ENCODE assay signal across 29 cellular contexts in genomic region chrX:134568617-134569016, GRCh38.
"Had no signal": no experiment of that assay in that cellular context is flagged by ENCODE, and none has a peak within 500 bp of the region (broad histone marks: within the 10 kb centered on the region; RNA-seq: fewer than 3 reads in every experiment).

No MANE protein-coding gene starts in this region.

- H3K4me3 Mint-ChIP-seq: activated B cell treated with CpG ODN at 0.5 μM for 24 hours; activated CD4-positive, alpha-beta memory T cell treated with anti-CD3 and anti-CD28 coated beads for 36 hours; activated CD4-positive, alpha-beta T cell treated with anti-CD3 and anti-CD28 coated beads, Interleukin-2, amount 10 ng/mL, durations not matched to agents 24 days and 14 days; activated naive CD4-positive, alpha-beta T cell treated with anti-CD3 and anti-CD28 coated beads for 36 hours; activated naive CD8-positive, alpha-beta T cell; activated T-helper 17 cell treated with anti-CD3 and anti-CD28 coated beads, Interleukin-2, amount 50 U/mL, for 72 hours; T-cell had no signal

- H3K27ac Mint-ChIP-seq: activated B cell treated with CpG ODN at 0.5 μM for 24 hours; activated CD4-positive, alpha-beta memory T cell treated with anti-CD3 and anti-CD28 coated beads for 36 hours; activated CD4-positive, alpha-beta T cell treated with anti-CD3 and anti-CD28 coated beads, Interleukin-2, amount 10 ng/mL, durations not matched to agents 24 days and 14 days; activated naive CD4-positive, alpha-beta T cell treated with anti-CD3 and anti-CD28 coated beads for 36 hours; activated naive CD8-positive, alpha-beta T cell; activated T-helper 17 cell treated with anti-CD3 and anti-CD28 coated beads, Interleukin-2, amount 50 U/mL, for 72 hours; T-cell had no signal

- H3K27ac ChIP-seq: brain microvascular endothelial cell, cardiac muscle cell, SK-N-MC had no signal

- H3K36me3 Mint-ChIP-seq: activated CD4-positive, alpha-beta memory T cell treated with anti-CD3 and anti-CD28 coated beads for 36 hours; activated naive CD8-positive, alpha-beta T cell; T-cell had no signal

- H3K36me3 ChIP-seq: brain microvascular endothelial cell, cardiac muscle cell had no signal

- H3K4me3 ChIP-seq: cardiac muscle cell, SK-N-MC had no signal

- DNase-seq: activated B cell treated with CpG ODN at 0.5 μM for 24 hours; activated CD4-positive, alpha-beta memory T cell treated with anti-CD3 and anti-CD28 coated beads for 36 hours; activated CD4-positive, alpha-beta T cell treated with anti-CD3 and anti-CD28 coated beads for 1 hour; activated CD4-positive, alpha-beta T cell treated with anti-CD3 and anti-CD28 coated beads, Interleukin-2, amount 10 ng/mL, durations not matched to agents 24 days and 14 days; activated CD8-positive, alpha-beta memory T cell treated with anti-CD3 and anti-CD28 coated beads for 24 hours; activated gamma-delta T cell; activated naive CD4-positive, alpha-beta T cell treated with anti-CD3 and anti-CD28 coated beads for 36 hours; activated T-cell treated with anti-CD3 and anti-CD28 coated beads for 4 hours; activated T-cell treated with anti-CD3 and anti-CD28 coated beads, Interleukin-2, amount 50 U/mL, for 48 hours; amygdala; brain microvascular endothelial cell; Kasumi-1; NCI-H1092; NCI-H1417; NCI-H1694; NCI-H2029 treated with DMSO at 0.1 percent for 48 hours; NCI-H345; NCI-H510A; NCI-H69; RPMI8226; T-cell; T-helper 2 cell; T1000 had no signal

- H3K9me3 Mint-ChIP-seq: activated B cell treated with CpG ODN at 0.5 μM for 24 hours; activated CD4-positive, alpha-beta memory T cell treated with anti-CD3 and anti-CD28 coated beads for 36 hours; activated CD4-positive, alpha-beta T cell treated with anti-CD3 and anti-CD28 coated beads, Interleukin-2, amount 10 ng/mL, durations not matched to agents 24 days and 14 days; activated naive CD4-positive, alpha-beta T cell treated with anti-CD3 and anti-CD28 coated beads for 36 hours; activated T-helper 17 cell treated with anti-CD3 and anti-CD28 coated beads, Interleukin-2, amount 50 U/mL, for 72 hours; T-cell had no signal

- H3K4me1 Mint-ChIP-seq: activated B cell treated with CpG ODN at 0.5 μM for 24 hours; activated CD4-positive, alpha-beta T cell treated with anti-CD3 and anti-CD28 coated beads, Interleukin-2, amount 10 ng/mL, durations not matched to agents 24 days and 14 days; activated T-helper 17 cell treated with anti-CD3 and anti-CD28 coated beads, Interleukin-2, amount 50 U/mL, for 72 hours; T-cell had no signal

- ATAC-seq: activated T-helper 17 cell treated with anti-CD3 and anti-CD28 coated beads, Interleukin-2, amount 50 U/mL, for 72 hours; Right ventricle myocardium inferior; T-cell had no signal

- H3K27me3 Mint-ChIP-seq: activated B cell treated with CpG ODN at 0.5 μM for 24 hours; activated naive CD8-positive, alpha-beta T cell had no signal

- H3K27me3 ChIP-seq: brain microvascular endothelial cell, cardiac muscle cell had no signal

- FAIRE-seq: TTC549 had no signal
